In genomic region chr6:43771210-43771857, GRCh38 we compare ENCODE assay signal across 8 cellular contexts. TPM values are rescaled to one million over a fixed set of nuclear protein-coding genes. Genes with fewer than 3 reads are reported as not detected.
DNase-seq lines count a peak whose midpoint lies in the region; ATAC-seq, FAIRE-seq and TF ChIP-seq lines count a peak whose summit lies in the region.

No MANE protein-coding gene starts in this region.

- H4K20me1 ChIP-seq in KMS-11 (ENCODE audit: insufficient read depth): no peaks in the 10 kb centered on the region; the same call in 1 of the 2 replicates

- FAIRE-seq in kidney (lab: Jason Lieb, UNC): no peak

- no peaks in the 10 kb centered on the region for H3K27me3 ChIP-seq in KMS-11 (ENCODE audit: insufficient read depth, low read depth)

- H3K4me3 ChIP-seq in KMS-11 (IDR thresholded peaks at IDR 0.05; ENCODE audit: insufficient read depth, low read depth, low read length) (no peak overlapping the region), cardiac fibroblast (replicated peaks in 1 of 2; ENCODE audit: low read depth in 2 of 2, low read length in 2 of 2) (peak overlapping the region; percentile 96 to 98), kidney (ENCODE audit: low read length in 2 of 2) (peak overlapping the region; percentile 85 to 97)

- H3K36me3 ChIP-seq in KMS-11 (ENCODE audit: insufficient read depth) (no peaks in the 10 kb centered on the region), kidney (ENCODE audit: control insufficient read depth in 1 of 2, insufficient read depth in 2 of 2, low read length in 2 of 2) (peaks cover 0 to 6% of the 10 kb centered on the region in 2 donors)

- H3K27ac ChIP-seq in KMS-11: peak overlapping the region; percentile 98
- H3K27ac ChIP-seq in kidney (ENCODE audit: low read depth in 2 of 2, low read length in 2 of 2): peak overlapping the region; percentile 94 to 96

- no peaks in the 10 kb centered on the region for H3K9me3 ChIP-seq in kidney (ENCODE audit: control insufficient read depth in 1 of 2, low read length in 2 of 2)

- POLR2A ChIA-PET in activated B cell treated with CpG ODN at 0.5 μM for 24 hours (lab: Charles Lee): interaction anchor here (0.6 to 5.7 kb wide), 10 partner anchors 37 to 304 kb away, joined by 3 to 41 read pairs (median 10); partner anchors contain the start of genes GTPBP2, MAD2L1BP and MRPS18A

- peaks cover 64% of the 10 kb centered on the region for H3K79me2 ChIP-seq in KMS-11 (ENCODE audit: insufficient read depth, low read depth)

- TF ChIP-seq CTCF in GM12874 (IDR thresholded peaks at IDR 0.05; ENCODE audit: insufficient read depth, low read depth, low read length): peak; percentile 21; the same call in 1 of the 2 replicates
- no peak for TF ChIP-seq CTCF in KMS-11 (conservative IDR thresholded peaks at IDR 0.05; ENCODE audit: low read depth, low read length)
- no peak for TF ChIP-seq CTCF in activated B cell treated with CpG ODN at 0.5 μM for 24 hours (IDR thresholded peaks at IDR 0.05)
- no peak for TF ChIP-seq CTCF in cardiac fibroblast (IDR thresholded peaks at IDR 0.05; ENCODE audit: low read depth, low read length)
- TF ChIP-seq CTCF in kidney (IDR thresholded peaks at IDR 0.05; ENCODE audit: borderline replicate concordance, extremely low read depth, insufficient read depth): no peak

- no peak overlapping the region for H3K27ac Mint-ChIP-seq in activated B cell treated with CpG ODN at 0.5 μM for 24 hours

- DNase-seq in activated B cell treated with CpG ODN at 0.5 μM for 24 hours (peak; percentile 63), cardiac fibroblast (ENCODE audit: low read depth in 2 of 2) (peak; percentile 50 to 71), kidney (peak; percentile 94), GM19240 (ENCODE audit: insufficient read length, low spot score) (no peak), DMS153 treated with DMSO at 0.1 percent for 48 hours (lab: John Stamatoyannopoulos, UW; ENCODE audit: unreplicated experiment) (no peak)
- peak; percentile 52 to 55 for DNase-seq in stimulated activated CD4-positive, alpha-beta T cell treated with anti-CD3 and anti-CD28 coated beads, Interleukin-15, amount 100 ng/mL, for 48 hours (ENCODE audit: low read depth in 2 of 2)

- H3K4me1 ChIP-seq in KMS-11 (ENCODE audit: low read depth, poor library complexity, severe bottlenecking) (peaks cover 32% of the 10 kb centered on the region), kidney (ENCODE audit: control insufficient read depth in 1 of 2, insufficient read depth in 1 of 2, low read depth in 1 of 2, low read length in 2 of 2) (peaks cover 18 to 19% of the 10 kb centered on the region in 2 donors)

- CTCF ChIA-PET in activated B cell treated with CpG ODN at 0.5 μM for 24 hours (lab: Charles Lee): interaction anchor here (0.8 to 8.4 kb wide), 6 partner anchors 46 to 303 kb away, joined by 5 to 99 read pairs (median 11); no protein-coding TSS in a partner anchor

- H3K27me3 Mint-ChIP-seq in activated B cell treated with CpG ODN at 0.5 μM for 24 hours: peaks cover 16% of the 10 kb centered on the region

- H3K4me1 Mint-ChIP-seq in activated B cell treated with CpG ODN at 0.5 μM for 24 hours: peaks cover 41% of the 10 kb centered on the region

- ATAC-seq in activated B cell treated with CpG ODN at 0.5 μM for 24 hours (ENCODE audit: low read depth): peak; percentile 37

- peak overlapping the region; percentile 87; the same call in 1 of the 2 replicates for H3K4me2 ChIP-seq in KMS-11

- peak overlapping the region; percentile 100 for H3K9ac ChIP-seq in KMS-11
- peak overlapping the region; percentile 84 to 99 for H3K9ac ChIP-seq in kidney (ENCODE audit: low read length in 2 of 2)

- peak overlapping the region; percentile 42 for H2AFZ ChIP-seq in KMS-11 (ENCODE audit: low read depth)

- peak overlapping the region; percentile 94 for H3K4me3 Mint-ChIP-seq in activated B cell treated with CpG ODN at 0.5 μM for 24 hours

- H3K36me3 Mint-ChIP-seq in activated B cell treated with CpG ODN at 0.5 μM for 24 hours (ENCODE audit: low read depth): peaks cover 2% of the 10 kb centered on the region

- no peaks in the 10 kb centered on the region for H3K9me3 Mint-ChIP-seq in activated B cell treated with CpG ODN at 0.5 μM for 24 hours

- intact Hi-C loops in activated B cell treated with CpG ODN at 0.5 μM for 24 hours (cut with micrococcal nuclease) (loop anchor here (2.0 to 10.0 kb wide), 8 partner anchors 84 to 1874 kb away; partner anchors contain the start of genes HSP90AB1, MRPS18A, NFKBIE and POLR1C), kidney (cut with DNase I) (no loop called here)

RNA-seq across cellular contexts. Expression of gene VEGFA, which starts 1.3 kb away (rescaled TPM):
- total RNA-seq in activated B cell treated with CpG ODN at 0.5 μM for 24 hours (29.0 and 31.3 TPM in 2 replicates), kidney (36.3 TPM)
- polyA plus RNA-seq in kidney (ENCODE audit: insufficient read depth, low read depth, low replicate concordance): 111 TPM

Comparison
In these comparisons a context has a peak if more than half of its experiments do, and no peak if none do; other contexts are left out.
1. DNase-seq: peak in activated B cell treated with CpG ODN at 0.5 μM for 24 hours (single experiment), cardiac fibroblast (2 of 2), kidney (single experiment) and stimulated activated CD4-positive, alpha-beta T cell treated with anti-CD3 and anti-CD28 coated beads, Interleukin-15, amount 100 ng/mL, for 48 hours (2 of 2); none in GM19240 (single experiment) and DMS153 treated with DMSO at 0.1 percent for 48 hours (single experiment).